ENCODE assay signal across 17 cellular contexts in the genomic region with DNA sequence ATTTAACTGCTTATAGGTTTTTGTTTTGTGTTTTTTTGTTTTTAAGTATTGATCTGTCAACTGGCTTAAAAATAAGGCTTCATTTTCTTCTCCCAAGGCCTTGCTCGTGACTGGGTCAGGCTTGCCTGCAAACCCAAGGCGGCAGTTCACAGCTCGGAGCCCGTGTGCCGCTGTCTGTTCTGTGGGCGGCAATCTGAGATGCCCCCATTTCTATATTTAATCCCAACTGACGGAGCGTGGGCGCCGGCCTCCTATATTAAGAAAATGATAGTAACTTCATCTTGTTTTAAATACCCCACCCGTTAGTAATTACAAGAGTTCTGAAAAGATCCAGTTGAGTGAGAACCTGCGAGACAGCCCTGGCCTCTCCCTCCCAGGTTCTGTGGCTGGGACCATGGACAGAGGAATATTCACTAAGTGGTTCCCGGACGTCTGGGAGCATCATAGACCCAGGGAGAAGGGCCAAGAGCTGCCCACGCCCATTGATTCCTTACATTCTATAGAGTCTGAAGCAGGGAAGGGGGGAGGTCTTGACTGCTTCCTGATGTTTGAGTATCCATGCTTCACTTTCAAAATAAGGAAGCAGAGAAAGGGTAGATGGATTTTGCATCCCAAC. TPM values are rescaled to one million over a fixed set of nuclear protein-coding genes. Genes with fewer than 3 reads are reported as not detected.
DNase-seq lines count a peak whose midpoint lies in the region; ATAC-seq and TF ChIP-seq lines count a peak whose summit lies in the region.
"Had no signal": no experiment of that assay in that cellular context is flagged by ENCODE, and none has a peak within 500 bp of the region (broad histone marks: within the 10 kb centered on the region; RNA-seq: fewer than 3 reads in every experiment).

No MANE protein-coding gene starts in this region.

- H3K18ac ChIP-seq in neuronal stem cell (ENCODE audit: low read length), result peak overlapping the region; percentile 27

- H2BK120ac ChIP-seq in neuronal stem cell (ENCODE audit: low read depth, low read length), result no peak overlapping the region

- no peak overlapping the region for H4K8ac ChIP-seq in neuronal stem cell (ENCODE audit: low read depth, low read length)

- intact Hi-C loops in PC-3 (cut with micrococcal nuclease) (loop anchor here (5.0 kb wide), 1 partner anchor 96 kb away; a partner anchor contains a TSS), sciatic nerve (cut with DNase I) (no loop called here), tibial artery (cut with DNase I; ENCODE audit: low total_unique reads) (no loop called here)

- no CpG with 5 or more reads among the region's 15 CpGs for WGBS in neuronal stem cell (ENCODE audit: extremely low coverage in 2 of 2, insufficient read length in 2 of 2, insufficient replicate concordance in 1 of 2), 2 donors

- H3K9me3 ChIP-seq in PC-3 (ENCODE audit: low read length) (no peaks in the 10 kb centered on the region), neuronal stem cell (replicated peaks in 1 of 2; ENCODE audit: control insufficient read depth in 2 of 2, insufficient read depth in 1 of 2, low read depth in 1 of 2, low read length in 2 of 2) (peaks cover 11 to 13% of the 10 kb centered on the region in 2 donors), tibial artery (no peaks in the 10 kb centered on the region)
- H3K9me3 ChIP-seq: SJSA1 had no signal

- no peak overlapping the region for H4K91ac ChIP-seq in neuronal stem cell (ENCODE audit: low read depth, low read length, poor library complexity)

- H3K27me3 ChIP-seq in PC-3 (ENCODE audit: low read length), result no peaks in the 10 kb centered on the region
- no peaks in the 10 kb centered on the region for H3K27me3 ChIP-seq in neuronal stem cell (ENCODE audit: control insufficient read depth in 3 of 3, insufficient read depth in 3 of 3, low read depth in 1 of 3, low read length in 3 of 3)
- H3K27me3 ChIP-seq in tibial artery, result no peaks in the 10 kb centered on the region
- H3K27me3 ChIP-seq: SJSA1 had no signal

- no peak overlapping the region for H3K14ac ChIP-seq in neuronal stem cell (ENCODE audit: low read length)

- ATAC-seq in PC-3 (no peak), sciatic nerve (no peak)

- BruUV-seq in PC-3 (replicated peaks; lab: Mats Ljungman, UMichigan), result no TSS peak

- H3F3A ChIP-seq in PC-3 (ENCODE audit: low read length, unreplicated experiment), result peaks cover 18% of the 10 kb centered on the region

- H3K23ac ChIP-seq in neuronal stem cell (ENCODE audit: low read depth, low read length, poor library complexity), result no peak overlapping the region

- peaks cover 4% of the 10 kb centered on the region; the same call in 1 of the 2 replicates for H3K36me3 ChIP-seq in PC-3 (ENCODE audit: low read depth, low read length)
- peaks cover 19 to 57% of the 10 kb centered on the region in 2 donors for H3K36me3 ChIP-seq in neuronal stem cell (replicated peaks in 1 of 2; ENCODE audit: control insufficient read depth in 2 of 2, insufficient read depth in 2 of 2, low read length in 2 of 2)
- no peaks in the 10 kb centered on the region for H3K36me3 ChIP-seq in tibial artery
- H3K36me3 ChIP-seq: SJSA1 had no signal

- H3K4me2 ChIP-seq in PC-3 (ENCODE audit: low read length) (no peak overlapping the region), neuronal stem cell (ENCODE audit: insufficient read depth, low read length, poor library complexity, severe bottlenecking) (no peak overlapping the region)
- H3K4me2 ChIP-seq: PC-9 had no signal

- no peaks in the 10 kb centered on the region for H3K9me2 ChIP-seq in PC-3 (replicated peaks; ENCODE audit: low read length)

- H3K79me1 ChIP-seq in neuronal stem cell (ENCODE audit: low read depth, low read length), result peaks cover 2% of the 10 kb centered on the region

- CTCF ChIA-PET in PC-3 (lab: Charles Lee), result no interaction called here

- H3K4me3 ChIP-seq in PC-3 (ENCODE audit: low read length), result no peak overlapping the region
- H3K4me3 ChIP-seq in neuronal stem cell (ENCODE audit: low read length in 2 of 2), result no peak overlapping the region
- H3K4me3 ChIP-seq in tibial artery, result no peak overlapping the region
- H3K4me3 ChIP-seq: PC-9, SJSA1 had no signal

- H2BK15ac ChIP-seq in neuronal stem cell (ENCODE audit: low read length), result no peak overlapping the region

- DNase-seq in EH (ENCODE audit: low read depth) (peak; percentile 25), PC-3 (peak; percentile 48), epithelial cell of prostate (ENCODE audit: low read depth, low spot score) (no peak), neuronal stem cell (ENCODE audit: low spot score) (no peak), Kasumi-1 (lab: John Stamatoyannopoulos, UW) (no peak), sciatic nerve (ENCODE audit: low spot score) (no peak), tibial artery (no peak)
- DNase-seq in NK-92 treated with Interleukin-12 subunit alpha and Interleukin-12 subunit beta, amount 100 ng/mL, for 24 hours (lab: John Stamatoyannopoulos, UW), result no peak
- DNase-seq: CD8-positive, alpha-beta memory T cell; H9; NCI-H1694 treated with DMSO at 0.1 percent for 48 hours; NCI-H226; NCI-H524 treated with DMSO at 0.1 percent for 48 hours; PC-9 had no signal

- peak overlapping the region; percentile 92 for H3K9ac ChIP-seq in PC-3 (ENCODE audit: low read length)
- no peak overlapping the region for H3K9ac ChIP-seq in neuronal stem cell (ENCODE audit: low read depth, low read length, poor library complexity)

- H3K27ac ChIP-seq in PC-3 (ENCODE audit: low read length) (peak overlapping the region; percentile 94), epithelial cell of prostate (peak overlapping the region; percentile 96), neuronal stem cell (replicated peaks; ENCODE audit: low read length) (no peak overlapping the region), tibial artery (no peak overlapping the region)
- H3K27ac ChIP-seq: SJSA1 had no signal

- no peak overlapping the region for H3K4ac ChIP-seq in neuronal stem cell (ENCODE audit: low read length)

- H4K20me1 ChIP-seq in PC-3 (ENCODE audit: low read length), result no peaks in the 10 kb centered on the region

- no peak overlapping the region for H2BK12ac ChIP-seq in neuronal stem cell (ENCODE audit: low read length)

- TF ChIP-seq CTCF in PC-3 (conservative IDR thresholded peaks at IDR 0.05; ENCODE audit: low read depth, low read length), result no peak
- no peak for TF ChIP-seq CTCF in tibial artery (IDR thresholded peaks at IDR 0.05)

- H2AFZ ChIP-seq in PC-3 (ENCODE audit: low read length) (no peak overlapping the region), neuronal stem cell (ENCODE audit: low read length) (no peak overlapping the region)
- H2AFZ ChIP-seq: PC-9 had no signal

- H2AK5ac ChIP-seq in neuronal stem cell (ENCODE audit: low read depth, low read length), result no peak overlapping the region

- POLR2A ChIA-PET in PC-3 (lab: Charles Lee; ENCODE audit: unreplicated experiment), result no interaction called here

- H3K4me1 ChIP-seq in PC-3 (ENCODE audit: insufficient read depth, low read length) (peaks cover 47% of the 10 kb centered on the region), neuronal stem cell (ENCODE audit: control insufficient read depth in 2 of 2, insufficient read depth in 1 of 2, low read depth in 1 of 2, low read length in 2 of 2) (peaks cover 0 to 4% of the 10 kb centered on the region in 2 donors), tibial artery (no peaks in the 10 kb centered on the region)
- H3K4me1 ChIP-seq: SJSA1 had no signal

- peaks cover 28% of the 10 kb centered on the region for H3K79me2 ChIP-seq in PC-3 (ENCODE audit: low read length)

- H2BK5ac ChIP-seq in neuronal stem cell (ENCODE audit: low read length), result no peak overlapping the region

RNA-seq across cellular contexts. Expression of a gene that starts 42.6 kb away (rescaled TPM):
- total RNA-seq in PC-3 (2014; rRNA removed), result 98.7 and 113 TPM in 2 replicates
- polyA plus RNA-seq in neuronal stem cell (2013, experiment 1 of 2), result 21.7 TPM
- 21.5 TPM for polyA plus RNA-seq in neuronal stem cell (2013, experiment 2 of 2)
- 10.6 TPM for total RNA-seq in sciatic nerve

RNA-seq across cellular contexts. Expression of a gene that starts 59.5 kb away (rescaled TPM):
- not detected in 2 replicates for total RNA-seq in PC-3 (2014; rRNA removed)
- 0.08 TPM for polyA plus RNA-seq in neuronal stem cell (2013, experiment 1 of 2)
- polyA plus RNA-seq in neuronal stem cell (2013, experiment 2 of 2), result 0.15 TPM
- total RNA-seq in sciatic nerve, result not detected
- total RNA-seq: A673; CD8-positive, alpha-beta memory T cell; PC-9; SJSA1 had no signal
- polyA plus RNA-seq: CD8-positive, alpha-beta memory T cell; IgD-negative memory B cell had no signal

Comparison
In these comparisons a context has a peak if more than half of its experiments do, and no peak if none do; other contexts are left out.
1. DNase-seq: peak in EH (single experiment) and PC-3 (single experiment); none in epithelial cell of prostate (single experiment), neuronal stem cell (single experiment), Kasumi-1 (0 of 2), sciatic nerve (single experiment), NK-92 treated with Interleukin-12 subunit alpha and Interleukin-12 subunit beta, amount 100 ng/mL, for 24 hours (single experiment) and tibial artery (0 of 2).
2. H3K27ac ChIP-seq: peak in PC-3 (single experiment) and epithelial cell of prostate (single experiment); none in neuronal stem cell (single experiment) and tibial artery (0 of 2).